ENCODE assay signal across 23 cellular contexts in the genomic region with DNA sequence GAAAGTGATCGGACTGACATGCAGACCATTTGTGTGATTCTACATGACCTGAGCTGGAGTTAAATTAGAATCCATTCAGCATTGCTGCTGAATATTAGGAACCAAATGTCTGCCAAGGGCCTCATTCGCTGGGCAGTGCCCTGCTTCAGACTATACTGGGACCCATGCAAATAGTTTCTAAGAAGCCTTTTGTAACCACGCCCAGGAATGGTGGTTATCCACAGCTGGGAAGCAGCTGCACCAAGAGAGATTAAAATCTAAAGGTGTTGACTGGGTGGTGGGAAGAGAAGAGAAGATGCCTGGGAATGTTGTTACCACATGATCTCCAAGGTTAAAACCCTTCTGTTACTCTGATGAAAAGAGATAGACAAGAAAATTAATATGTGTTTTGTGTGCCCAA.
"Had no signal": no experiment of that assay in that cellular context is flagged by ENCODE, and none has a peak within 500 bp of the region (broad histone marks: within the 10 kb centered on the region; RNA-seq: fewer than 3 reads in every experiment).

No MANE protein-coding gene starts in this region.

- H3K4me3 Mint-ChIP-seq: IgD-negative memory B cell had no signal

- H3K27me3 Mint-ChIP-seq: IgD-negative memory B cell had no signal

- H3K27ac Mint-ChIP-seq: IgD-negative memory B cell had no signal

- H3K36me3 Mint-ChIP-seq: IgD-negative memory B cell had no signal

- H3K4me1 Mint-ChIP-seq: IgD-negative memory B cell had no signal

- H3K9ac ChIP-seq: KMS-11, SK-N-SH had no signal

- H3K9me3 Mint-ChIP-seq: IgD-negative memory B cell had no signal

- H3K27ac ChIP-seq: HL-60, KMS-11 had no signal

- H3K9me3 ChIP-seq: SK-N-SH had no signal

- H3K4me2 ChIP-seq: KMS-11, SK-N-SH had no signal

- DNase-seq: Kasumi-1, MM.1S, NCI-H1092 treated with DMSO at 0.1 percent for 48 hours, NCI-H1436, NCI-H187, NCI-H2029, NCI-H2081 treated with DMSO at 0.1 percent for 48 hours, NCI-H2171, NCI-H226, NCI-H446, NCI-H510A, NCI-H524 treated with DMSO at 0.1 percent for 48 hours, NCI-H774, Right ventricle myocardium superior, RPMI8226, SIG-M5, SK-N-SH had no signal

- FAIRE-seq: HTR-8/SVneo, K562, RCC 7860 had no signal

- ATAC-seq: K562 had no signal

- H3K4me3 ChIP-seq: K562 had no signal
